In the genomic region with DNA sequence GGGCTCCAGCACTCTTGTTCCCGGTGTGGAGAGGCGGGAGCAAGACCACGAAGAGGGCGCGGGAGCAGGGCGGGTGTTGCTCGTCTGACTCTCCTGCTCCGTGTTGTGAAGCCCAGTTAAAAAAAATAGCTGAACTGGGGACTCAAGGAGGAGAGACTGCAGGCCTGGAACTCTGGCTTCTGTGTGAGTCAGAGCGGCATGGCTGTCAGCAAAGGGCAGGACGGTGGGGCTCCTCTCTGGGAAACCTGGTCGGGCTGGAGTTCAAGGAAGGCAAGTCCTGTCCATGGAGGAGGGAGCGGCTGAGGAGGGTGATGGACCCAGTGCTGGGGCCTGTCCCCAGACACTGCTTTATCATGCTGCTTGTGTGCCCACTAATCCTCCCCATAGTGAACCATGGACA, we compare ENCODE assay signal across 12 cellular contexts.
DNase-seq lines count a peak whose midpoint lies in the region; ATAC-seq and TF ChIP-seq lines count a peak whose summit lies in the region.
"Had no signal": no experiment of that assay in that cellular context is flagged by ENCODE, and none has a peak within 500 bp of the region (broad histone marks: within the 10 kb centered on the region; RNA-seq: fewer than 3 reads in every experiment).

No MANE protein-coding gene starts in this region.

- peak; percentile 33 for DNase-seq in Daoy (ENCODE audit: low read depth)
- no peak for DNase-seq in WTC11 (ENCODE audit: low spot score)
- peak; percentile 68 for DNase-seq in hepatocyte (ENCODE audit: low spot score)
- DNase-seq in posterior vena cava (ENCODE audit: low spot score) = peak; percentile 73
- DNase-seq in activated naive CD4-positive, alpha-beta T cell treated with anti-CD3 and anti-CD28 coated beads, Interleukin-2, amount 50 U/mL, for 72 hours (ENCODE audit: low spot score in 2 of 2) = no peak
- DNase-seq in amniotic stem cell (lab: John Stamatoyannopoulos, UW) = no peak
- DNase-seq in SK-N-SH = no peak
- no peak for DNase-seq in activated T-cell treated with anti-CD3 and anti-CD28 coated beads, Interleukin-2, amount 50 U/mL, for 1 hour
- DNase-seq: activated gamma-delta T cell treated with Interleukin-2 at 50 U/mL for 16 hours, NCI-H2171, stomach had no signal

- H3K4me3 ChIP-seq in hepatocyte (no peak overlapping the region), SK-N-SH (ENCODE audit: low read depth in 2 of 2, low read length in 1 of 2) (no peak overlapping the region)
- H3K4me3 ChIP-seq: skin epidermis, stomach had no signal

- WGBS in hepatocyte (ENCODE audit: low lambda C conversion rate, missing lambda C conversion rate) = 27% methylated on average over 12 of the region's 12 CpGs
- WGBS in SK-N-SH (ENCODE audit: low lambda C conversion rate) = 74% methylated on average over 11 of the region's 12 CpGs

- H3K27me3 ChIP-seq in hepatocyte (no peaks in the 10 kb centered on the region), SK-N-SH (ENCODE audit: insufficient read depth) (no peaks in the 10 kb centered on the region; the same call in 1 of the 2 replicates)
- H3K27me3 ChIP-seq: stomach had no signal

- TF ChIP-seq CTCF in WTC11 (IDR thresholded peaks at IDR 0.05) (no peak), hepatocyte (IDR thresholded peaks at IDR 0.05; ENCODE audit: poor library complexity) (no peak), SK-N-SH (IDR thresholded peaks at IDR 0.05) (no peak)

- no peak overlapping the region for H3K9ac ChIP-seq in SK-N-SH

- ATAC-seq in WTC11 = peak; percentile 8; the same call in 1 of the 2 replicates
- no peak for ATAC-seq in activated naive CD4-positive, alpha-beta T cell treated with anti-CD3 and anti-CD28 coated beads, Interleukin-2, amount 50 U/mL, for 72 hours

- no peaks in the 10 kb centered on the region for H3K36me3 Mint-ChIP-seq in WTC11
- H3K36me3 Mint-ChIP-seq in activated naive CD4-positive, alpha-beta T cell treated with anti-CD3 and anti-CD28 coated beads, Interleukin-2, amount 50 U/mL, for 72 hours = no peaks in the 10 kb centered on the region

- no peak overlapping the region for H3K27ac Mint-ChIP-seq in WTC11
- peak overlapping the region in 1 of 2 donors; percentile 4 for H3K27ac Mint-ChIP-seq in activated naive CD4-positive, alpha-beta T cell treated with anti-CD3 and anti-CD28 coated beads, Interleukin-2, amount 50 U/mL, for 72 hours

- H3K9me2 ChIP-seq in hepatocyte (replicated peaks; ENCODE audit: insufficient read depth) (no peaks in the 10 kb centered on the region), SK-N-SH (no peaks in the 10 kb centered on the region)

- no peak overlapping the region for H3K4me3 Mint-ChIP-seq in WTC11

- TF ChIP-seq EP300 in SK-N-SH (IDR thresholded peaks at IDR 0.05; ENCODE audit: borderline replicate concordance in 1 of 2, low read depth in 1 of 2, low read length in 1 of 2) = no peak

- CTCF ChIA-PET in WTC11 (lab: Charles Lee) = interaction anchor here (0.9 to 7.4 kb wide), 16 partner anchors 10 to 252 kb away, joined by 3 to 96 read pairs (median 6); partner anchors contain the start of gene PKNOX2
- CTCF ChIA-PET in SK-N-SH (lab: Yijun Ruan, JAX) = interaction anchor here (0.9 to 9.0 kb wide), 8 partner anchors 9 to 265 kb away, joined by 3 to 129 read pairs (median 47); no protein-coding TSS in a partner anchor

- H3K27ac ChIP-seq in hepatocyte = peak overlapping the region; percentile 73
- no peak overlapping the region for H3K27ac ChIP-seq in SK-N-SH (ENCODE audit: low read depth in 2 of 2, low read length in 1 of 2)
- H3K27ac ChIP-seq: stomach had no signal

- no peak for TF ChIP-seq RAD21 in SK-N-SH (IDR thresholded peaks at IDR 0.05; ENCODE audit: low read length)

- POLR2A ChIA-PET in WTC11 (lab: Charles Lee) = no interaction called here
- POLR2A ChIA-PET in SK-N-SH (lab: Yijun Ruan, JAX) = no interaction called here

- intact Hi-C loops in posterior vena cava (cut with DNase I) = no loop called here

- no peak overlapping the region for H2AFZ ChIP-seq in hepatocyte
- H2AFZ ChIP-seq in SK-N-SH (ENCODE audit: low read depth) = no peak overlapping the region

- H3K36me3 ChIP-seq in hepatocyte (replicated peaks; ENCODE audit: insufficient read depth, low read depth) (no peaks in the 10 kb centered on the region), SK-N-SH (replicated peaks in 1 of 2; ENCODE audit: control insufficient read depth in 1 of 2, insufficient read depth in 2 of 2, low read length in 1 of 2) (no peaks in the 10 kb centered on the region)
- H3K36me3 ChIP-seq: stomach had no signal

- H3K79me2 ChIP-seq in hepatocyte (no peaks in the 10 kb centered on the region), SK-N-SH (ENCODE audit: insufficient read depth) (no peaks in the 10 kb centered on the region)

- H3K4me1 Mint-ChIP-seq in WTC11 = peaks cover 46% of the 10 kb centered on the region

- peaks cover 36% of the 10 kb centered on the region for H3K4me1 ChIP-seq in hepatocyte (ENCODE audit: insufficient read depth)
- H3K4me1 ChIP-seq in SK-N-SH (ENCODE audit: control insufficient read depth in 1 of 2, insufficient read depth in 2 of 2, low read depth in 1 of 2, low read length in 1 of 2) = peaks cover 0 to 22% of the 10 kb centered on the region in 2 experiments; a peak in 2 of 4 replicates

- H3F3A ChIP-seq in SK-N-SH (replicated peaks; ENCODE audit: insufficient read depth) = no peaks in the 10 kb centered on the region

- no peaks in the 10 kb centered on the region for H3K9me3 Mint-ChIP-seq in WTC11
- H3K9me3 Mint-ChIP-seq in activated naive CD4-positive, alpha-beta T cell treated with anti-CD3 and anti-CD28 coated beads, Interleukin-2, amount 50 U/mL, for 72 hours = no peaks in the 10 kb centered on the region

- H3K4me2 ChIP-seq in hepatocyte (peak overlapping the region; percentile 58), SK-N-SH (no peak overlapping the region)

- H4K20me1 ChIP-seq in hepatocyte (ENCODE audit: insufficient read depth, poor library complexity, severe bottlenecking) (no peaks in the 10 kb centered on the region), SK-N-SH (ENCODE audit: insufficient read depth) (no peaks in the 10 kb centered on the region)

- H3K27me3 Mint-ChIP-seq in WTC11 (ENCODE audit: low read depth) = peaks cover 20% of the 10 kb centered on the region

- H3K9me3 ChIP-seq in hepatocyte (ENCODE audit: low read depth) (no peaks in the 10 kb centered on the region), SK-N-SH (no peaks in the 10 kb centered on the region)
- H3K9me3 ChIP-seq: stomach had no signal

TF ChIP-seq in WTC11, 78 proteins besides CTCF, POLR2A, EP300 and RAD21 (continues in another document):
- TF ChIP-seq CDX4 (CRISPR knock-in tag; IDR thresholded peaks at IDR 0.05; ENCODE audit: borderline replicate concordance) (no peak), ZNF232 (CRISPR knock-in tag; IDR thresholded peaks at IDR 0.05) (no peak), NR3C1 (CRISPR knock-in tag; conservative IDR thresholded peaks at IDR 0.05; ENCODE audit: low read depth) (no peak)
- TF ChIP-seq, protein P1, sequence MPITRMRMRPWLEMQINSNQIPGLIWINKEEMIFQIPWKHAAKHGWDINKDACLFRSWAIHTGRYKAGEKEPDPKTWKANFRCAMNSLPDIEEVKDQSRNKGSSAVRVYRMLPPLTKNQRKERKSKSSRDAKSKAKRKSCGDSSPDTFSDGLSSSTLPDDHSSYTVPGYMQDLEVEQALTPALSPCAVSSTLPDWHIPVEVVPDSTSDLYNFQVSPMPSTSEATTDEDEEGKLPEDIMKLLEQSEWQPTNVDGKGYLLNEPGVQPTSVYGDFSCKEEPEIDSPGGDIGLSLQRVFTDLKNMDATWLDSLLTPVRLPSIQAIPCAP (CRISPR knock-in tag; IDR thresholded peaks at IDR 0.05) = no peak

TF ChIP-seq in SK-N-SH, 30 proteins besides CTCF, POLR2A, EP300 and RAD21 (continues in another document):
- TF ChIP-seq EZH2phosphoT487 (IDR thresholded peaks at IDR 0.05; ENCODE audit: borderline replicate concordance, low read depth) (no peak), MXI1 (IDR thresholded peaks at IDR 0.05; ENCODE audit: low read depth, low read length) (no peak), TAF1 (IDR thresholded peaks at IDR 0.05; ENCODE audit: borderline replicate concordance, low read depth, low read length) (no peak), TEAD4 (IDR thresholded peaks at IDR 0.05; ENCODE audit: borderline replicate concordance, insufficient read depth) (no peak), MEF2A (IDR thresholded peaks at IDR 0.05; ENCODE audit: borderline replicate concordance, low read depth) (no peak), NRF1 (IDR thresholded peaks at IDR 0.05; ENCODE audit: low read depth, low read length) (no peak), FOXJ3 (CRISPR knock-in tag; IDR thresholded peaks at IDR 0.05) (no peak), RFX5 (IDR thresholded peaks at IDR 0.05; ENCODE audit: low read length) (no peak), RXRA (IDR thresholded peaks at IDR 0.05; ENCODE audit: borderline replicate concordance, low read depth) (no peak), GATA2 (CRISPR knock-in tag; IDR thresholded peaks at IDR 0.05) (no peak), SIN3A (IDR thresholded peaks at IDR 0.05; ENCODE audit: borderline replicate concordance, low read depth, low read length) (no peak), FOSL2 (IDR thresholded peaks at IDR 0.05; ENCODE audit: borderline replicate concordance, low read depth) (no peak), YY1 (IDR thresholded peaks at IDR 0.05; ENCODE audit: low read depth) (no peak)
- TF ChIP-seq, protein P2, sequence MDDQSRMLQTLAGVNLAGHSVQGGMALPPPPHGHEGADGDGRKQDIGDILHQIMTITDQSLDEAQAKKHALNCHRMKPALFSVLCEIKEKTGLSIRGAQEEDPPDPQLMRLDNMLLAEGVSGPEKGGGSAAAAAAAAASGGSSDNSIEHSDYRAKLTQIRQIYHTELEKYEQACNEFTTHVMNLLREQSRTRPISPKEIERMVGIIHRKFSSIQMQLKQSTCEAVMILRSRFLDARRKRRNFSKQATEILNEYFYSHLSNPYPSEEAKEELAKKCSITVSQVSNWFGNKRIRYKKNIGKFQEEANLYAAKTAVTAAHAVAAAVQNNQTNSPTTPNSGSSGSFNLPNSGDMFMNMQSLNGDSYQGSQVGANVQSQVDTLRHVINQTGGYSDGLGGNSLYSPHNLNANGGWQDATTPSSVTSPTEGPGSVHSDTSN (IDR thresholded peaks at IDR 0.05) = no peak

Comparison
In these comparisons a context has a peak if more than half of its experiments do, and no peak if none do; other contexts are left out.
1. DNase-seq: peak in Daoy (single experiment), hepatocyte (single experiment) and posterior vena cava (single experiment); none in WTC11 (single experiment), activated naive CD4-positive, alpha-beta T cell treated with anti-CD3 and anti-CD28 coated beads, Interleukin-2, amount 50 U/mL, for 72 hours (0 of 2), amniotic stem cell (single experiment), SK-N-SH (single experiment) and activated T-cell treated with anti-CD3 and anti-CD28 coated beads, Interleukin-2, amount 50 U/mL, for 1 hour (single experiment).